In the genomic region with DNA sequence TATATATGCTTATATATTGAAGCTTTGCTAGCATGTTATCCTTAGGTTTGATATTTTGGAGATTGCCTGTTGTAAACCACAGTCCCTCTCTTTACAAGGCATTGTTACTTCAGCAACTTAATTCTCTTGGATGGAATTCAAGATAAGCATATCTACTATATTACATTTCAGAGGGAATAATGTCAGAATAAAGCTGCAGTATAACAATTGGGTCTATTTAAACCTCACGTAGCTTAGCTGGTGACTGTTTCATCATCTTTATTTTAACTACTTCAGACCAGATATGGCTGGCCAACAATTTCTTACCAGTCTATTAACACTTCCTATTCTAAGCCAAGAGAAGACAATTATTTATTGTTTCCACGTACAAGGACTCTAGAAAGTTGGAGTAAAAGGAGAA, we compare ENCODE assay signal across 21 cellular contexts.
"Had no signal": no experiment of that assay in that cellular context is flagged by ENCODE, and none has a peak within 500 bp of the region (broad histone marks: within the 10 kb centered on the region; RNA-seq: fewer than 3 reads in every experiment).

No MANE protein-coding gene starts in this region.

- ATAC-seq: activated T-cell treated with anti-CD3 and anti-CD28 coated beads, Interleukin-2, amount 50 U/mL, for 72 hours; gastrocnemius medialis; stimulated activated naive CD8-positive, alpha-beta T cell treated with anti-CD3 and anti-CD28 coated beads, Interleukin-15, amount 100 ng/mL, for 72 hours; T-helper 17 cell had no signal

- H3K9me3 Mint-ChIP-seq: activated CD4-positive, alpha-beta memory T cell treated with anti-CD3 and anti-CD28 coated beads, Interleukin-2, amount 10 ng/mL, durations not matched to agents 7 days and 5 days; activated naive CD4-positive, alpha-beta T cell treated with anti-CD3 and anti-CD28 coated beads for 36 hours; activated naive CD8-positive, alpha-beta T cell treated with anti-CD3 and anti-CD28 coated beads, Interleukin-2, amount 10 ng/mL, durations not matched to agents 7 days and 5 days; activated T-cell treated with anti-CD3 and anti-CD28 coated beads, Interleukin-2, amount 50 U/mL, for 72 hours; naive B cell; neural crest cell; stimulated activated naive CD8-positive, alpha-beta T cell treated with anti-CD3 and anti-CD28 coated beads, Interleukin-15, amount 100 ng/mL, for 72 hours had no signal

- H3K4me1 Mint-ChIP-seq: activated CD4-positive, alpha-beta memory T cell treated with anti-CD3 and anti-CD28 coated beads, Interleukin-2, amount 10 ng/mL, durations not matched to agents 7 days and 5 days; activated naive CD8-positive, alpha-beta T cell treated with anti-CD3 and anti-CD28 coated beads, Interleukin-2, amount 10 ng/mL, durations not matched to agents 7 days and 5 days; neural crest cell; stimulated activated naive CD8-positive, alpha-beta T cell treated with anti-CD3 and anti-CD28 coated beads, Interleukin-15, amount 100 ng/mL, for 72 hours; T-helper 17 cell had no signal

- H3K27ac Mint-ChIP-seq: activated CD4-positive, alpha-beta memory T cell treated with anti-CD3 and anti-CD28 coated beads, Interleukin-2, amount 10 ng/mL, durations not matched to agents 7 days and 5 days; activated naive CD4-positive, alpha-beta T cell treated with anti-CD3 and anti-CD28 coated beads for 36 hours; activated naive CD8-positive, alpha-beta T cell treated with anti-CD3 and anti-CD28 coated beads, Interleukin-2, amount 10 ng/mL, durations not matched to agents 7 days and 5 days; progenitor cell of endocrine pancreas; T-helper 17 cell had no signal

- H3K4me3 ChIP-seq: coronary artery, gastrocnemius medialis, transverse colon had no signal

- H3K4me3 Mint-ChIP-seq: activated CD4-positive, alpha-beta memory T cell treated with anti-CD3 and anti-CD28 coated beads, Interleukin-2, amount 10 ng/mL, durations not matched to agents 7 days and 5 days; activated naive CD4-positive, alpha-beta T cell treated with anti-CD3 and anti-CD28 coated beads for 36 hours; activated naive CD8-positive, alpha-beta T cell treated with anti-CD3 and anti-CD28 coated beads, Interleukin-2, amount 10 ng/mL, durations not matched to agents 7 days and 5 days; activated T-cell treated with anti-CD3 and anti-CD28 coated beads, Interleukin-2, amount 50 U/mL, for 72 hours; neural crest cell; stimulated activated naive CD8-positive, alpha-beta T cell treated with anti-CD3 and anti-CD28 coated beads, Interleukin-15, amount 100 ng/mL, for 72 hours; T-helper 17 cell had no signal

- H3K4me1 ChIP-seq: transverse colon had no signal

- DNase-seq: activated CD4-positive, alpha-beta memory T cell treated with anti-CD3 and anti-CD28 coated beads, Interleukin-2, amount 10 ng/mL, durations not matched to agents 7 days and 5 days; activated CD4-positive, alpha-beta T cell treated with anti-CD3 and anti-CD28 coated beads for 4 hours; activated CD4-positive, CD25-positive, alpha-beta regulatory T cell; activated effector memory CD4-positive, alpha-beta T cell treated with Interleukin-2 at 50 U/mL for 16 hours; activated naive CD4-positive, alpha-beta T cell treated with anti-CD3 and anti-CD28 coated beads for 36 hours; activated naive CD8-positive, alpha-beta T cell treated with anti-CD3 and anti-CD28 coated beads, Interleukin-2, amount 10 ng/mL, durations not matched to agents 7 days and 5 days; activated T-cell treated with anti-CD3 and anti-CD28 coated beads, Interleukin-2, amount 50 U/mL, for 72 hours; amygdala; gastrocnemius medialis; hippocampal formation; mesenchymal stem cell; naive B cell; retina; stimulated activated CD4-positive, alpha-beta T cell treated with anti-CD3 and anti-CD28 coated beads, Interleukin-4, amount 100 ng/mL, for 4 hours; stimulated activated naive CD8-positive, alpha-beta T cell treated with anti-CD3 and anti-CD28 coated beads, Interleukin-15, amount 100 ng/mL, for 72 hours; SW 1271; T-helper 17 cell had no signal

- H3K27ac ChIP-seq: coronary artery, gastrocnemius medialis, transverse colon had no signal

- H3K9me3 ChIP-seq: gastrocnemius medialis, transverse colon had no signal

- H3K27me3 Mint-ChIP-seq: activated CD4-positive, alpha-beta memory T cell treated with anti-CD3 and anti-CD28 coated beads, Interleukin-2, amount 10 ng/mL, durations not matched to agents 7 days and 5 days; activated naive CD8-positive, alpha-beta T cell treated with anti-CD3 and anti-CD28 coated beads, Interleukin-2, amount 10 ng/mL, durations not matched to agents 7 days and 5 days; naive B cell; progenitor cell of endocrine pancreas; stimulated activated naive CD8-positive, alpha-beta T cell treated with anti-CD3 and anti-CD28 coated beads, Interleukin-15, amount 100 ng/mL, for 72 hours; T-helper 17 cell had no signal

- H3K27me3 ChIP-seq: gastrocnemius medialis, transverse colon had no signal
